ENCODE assay signal across 9 cellular contexts in the genomic region with DNA sequence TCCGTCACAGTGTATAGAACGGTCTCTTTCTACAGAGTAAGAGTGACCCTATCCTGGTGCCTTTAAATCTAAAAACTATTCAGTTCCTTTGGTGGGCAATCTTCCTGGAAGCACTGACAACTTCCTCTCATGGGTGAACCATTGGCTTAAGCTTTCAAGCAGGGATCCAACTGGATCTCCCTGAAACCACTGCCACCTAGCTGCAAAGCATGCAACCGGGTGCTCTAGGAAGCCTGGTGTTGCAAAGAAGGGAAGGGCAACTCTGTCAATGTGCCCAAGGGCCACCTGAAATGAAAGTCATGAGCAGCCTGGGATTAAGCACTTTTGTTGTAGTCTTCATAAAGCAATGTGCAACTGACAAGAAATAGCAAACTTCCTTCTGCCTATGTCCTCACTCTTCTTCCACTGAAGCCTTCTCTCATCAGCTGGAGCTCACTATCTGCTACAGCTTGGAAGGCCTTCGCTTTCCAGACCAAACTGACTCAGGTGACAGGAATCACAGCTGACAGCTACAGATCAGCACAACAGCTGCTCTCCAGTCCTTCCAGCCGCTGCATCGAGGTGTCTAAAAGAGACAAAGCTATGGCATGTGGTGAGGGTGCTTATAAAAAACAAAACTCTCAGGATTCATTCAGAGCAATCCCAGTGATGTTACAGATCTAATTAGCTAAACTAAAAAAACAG. TPM values are rescaled to one million over a fixed set of nuclear protein-coding genes. Genes with fewer than 3 reads are reported as not detected.
DNase-seq lines count a peak whose midpoint lies in the region; ATAC-seq, FAIRE-seq and TF ChIP-seq lines count a peak whose summit lies in the region.
"Had no signal": no experiment of that assay in that cellular context is flagged by ENCODE, and none has a peak within 500 bp of the region (broad histone marks: within the 10 kb centered on the region; RNA-seq: fewer than 3 reads in every experiment).

No MANE protein-coding gene starts in this region.

- no peaks in the 10 kb centered on the region for H3K4me1 Mint-ChIP-seq in HFFc6 (ENCODE audit: low read depth)
- peaks cover 2% of the 10 kb centered on the region for H3K4me1 Mint-ChIP-seq in activated CD4-positive, alpha-beta T cell treated with anti-CD3 and anti-CD28 coated beads, Interleukin-2, amount 10 ng/mL, durations not matched to agents 24 days and 14 days

- intact Hi-C loops in body of pancreas (cut with DNase I): no loop called here
- intact Hi-C loops in kidney (cut with DNase I): no loop called here
- intact Hi-C loops in activated CD4-positive, alpha-beta T cell treated with anti-CD3 and anti-CD28 coated beads, Interleukin-2, amount 10 ng/mL, durations not matched to agents 24 days and 14 days (cut with micrococcal nuclease): no loop called here

- no peak for TF ChIP-seq EP300 in upper lobe of left lung (IDR thresholded peaks at IDR 0.05)

- no peak overlapping the region for H3K4me3 Mint-ChIP-seq in HFFc6
- H3K4me3 Mint-ChIP-seq in activated CD4-positive, alpha-beta T cell treated with anti-CD3 and anti-CD28 coated beads, Interleukin-2, amount 10 ng/mL, durations not matched to agents 24 days and 14 days: no peak overlapping the region

- WGBS in body of pancreas, 2 donors: 81 to 96% methylated on average over 5 to 6 of the region's 6 CpGs
- 86 to 87% methylated on average over 6 of the region's 6 CpGs for WGBS in upper lobe of left lung, 2 donors

- H3K27ac ChIP-seq in body of pancreas: no peak overlapping the region
- no peak overlapping the region for H3K27ac ChIP-seq in kidney (ENCODE audit: low read depth in 2 of 2, low read length in 2 of 2)
- no peak overlapping the region for H3K27ac ChIP-seq in upper lobe of left lung
- H3K27ac ChIP-seq: coronary artery had no signal

- H3K4me1 ChIP-seq in body of pancreas (no peaks in the 10 kb centered on the region), kidney (ENCODE audit: control insufficient read depth in 1 of 2, insufficient read depth in 1 of 2, low read depth in 1 of 2, low read length in 2 of 2) (no peaks in the 10 kb centered on the region), upper lobe of left lung (no peaks in the 10 kb centered on the region)

- TF ChIP-seq POLR2A in body of pancreas (IDR thresholded peaks at IDR 0.05) (no peak), upper lobe of left lung (IDR thresholded peaks at IDR 0.05) (no peak)

- H3K9me3 Mint-ChIP-seq in HFFc6: no peaks in the 10 kb centered on the region
- peaks cover 4% of the 10 kb centered on the region for H3K9me3 Mint-ChIP-seq in activated CD4-positive, alpha-beta T cell treated with anti-CD3 and anti-CD28 coated beads, Interleukin-2, amount 10 ng/mL, durations not matched to agents 24 days and 14 days

- H3K36me3 ChIP-seq in body of pancreas (replicated peaks in 1 of 2; ENCODE audit: insufficient read depth in 1 of 2, low read depth in 2 of 2) (peaks cover 0 to 18% of the 10 kb centered on the region in 2 donors), kidney (ENCODE audit: control insufficient read depth in 1 of 2, insufficient read depth in 2 of 2, low read length in 2 of 2) (peaks cover 0 to 3% of the 10 kb centered on the region in 2 donors), upper lobe of left lung (peaks cover 0 to 80% (median 38%) of the 10 kb centered on the region in 4 donors)

- peaks cover 2% of the 10 kb centered on the region; the same call in 1 of the 2 replicates for H3K27me3 Mint-ChIP-seq in HFFc6 (ENCODE audit: insufficient read depth)
- no peaks in the 10 kb centered on the region for H3K27me3 Mint-ChIP-seq in activated CD4-positive, alpha-beta T cell treated with anti-CD3 and anti-CD28 coated beads, Interleukin-2, amount 10 ng/mL, durations not matched to agents 24 days and 14 days

- FAIRE-seq in kidney (lab: Jason Lieb, UNC): no peak

- H3K4me3 ChIP-seq in AG10803 (ENCODE audit: low read length) (no peak overlapping the region), body of pancreas (no peak overlapping the region), kidney (ENCODE audit: low read length in 2 of 2) (no peak overlapping the region), upper lobe of left lung (no peak overlapping the region)
- H3K4me3 ChIP-seq: coronary artery had no signal

- ATAC-seq in body of pancreas: peak; percentile 40
- no peak for ATAC-seq in HG02678 (IDR thresholded peaks at IDR 0.05; ENCODE audit: unreplicated experiment)
- no peak for ATAC-seq in upper lobe of left lung (ENCODE audit: low FRiP score in 2 of 2)

- no peak overlapping the region for H3K9ac ChIP-seq in kidney (ENCODE audit: low read length in 2 of 2)

- H3K27ac Mint-ChIP-seq in HFFc6: no peak overlapping the region
- no peak overlapping the region for H3K27ac Mint-ChIP-seq in activated CD4-positive, alpha-beta T cell treated with anti-CD3 and anti-CD28 coated beads, Interleukin-2, amount 10 ng/mL, durations not matched to agents 24 days and 14 days

- no peak for DNase-seq in AG10803 (ENCODE audit: low read depth)
- no peak for DNase-seq in HFFc6
- peak in 3 of 4 donors; percentile 27 to 53 (median 44) for DNase-seq in body of pancreas
- no peak for DNase-seq in kidney
- no peak for DNase-seq in activated CD4-positive, alpha-beta T cell treated with anti-CD3 and anti-CD28 coated beads, Interleukin-2, amount 10 ng/mL, durations not matched to agents 24 days and 14 days
- DNase-seq in effector CD4-positive, alpha-beta T cell: no peak
- DNase-seq in upper lobe of left lung: no peak

- no peaks in the 10 kb centered on the region for H3K27me3 ChIP-seq in body of pancreas
- no peaks in the 10 kb centered on the region for H3K27me3 ChIP-seq in upper lobe of left lung

- no peaks in the 10 kb centered on the region for H3K9me3 ChIP-seq in body of pancreas
- H3K9me3 ChIP-seq in kidney (ENCODE audit: control insufficient read depth in 1 of 2, low read length in 2 of 2): no peaks in the 10 kb centered on the region
- no peaks in the 10 kb centered on the region for H3K9me3 ChIP-seq in upper lobe of left lung

- TF ChIP-seq CTCF in AG10803 (conservative IDR thresholded peaks at IDR 0.05; ENCODE audit: low read length) (peak; percentile 32; the same call in 1 of the 2 replicates), HFFc6 (IDR thresholded peaks at IDR 0.05) (peak; percentile 63), body of pancreas (IDR thresholded peaks at IDR 0.05) (peak in 6 of 7 experiments; percentile 15 to 58 (median 34)), kidney (IDR thresholded peaks at IDR 0.05; ENCODE audit: borderline replicate concordance, extremely low read depth, insufficient read depth) (peak; percentile 57), upper lobe of left lung (IDR thresholded peaks at IDR 0.05) (peak in 3 of 6 experiments; percentile 14 to 22 (median 20))

- H3K36me3 Mint-ChIP-seq in HFFc6 (ENCODE audit: low read depth): peaks cover 23% of the 10 kb centered on the region; the same call in 1 of the 2 replicates
- peaks cover 23% of the 10 kb centered on the region for H3K36me3 Mint-ChIP-seq in activated CD4-positive, alpha-beta T cell treated with anti-CD3 and anti-CD28 coated beads, Interleukin-2, amount 10 ng/mL, durations not matched to agents 24 days and 14 days (ENCODE audit: low read depth)

RNA-seq across cellular contexts. Expression of a gene that starts 46.1 kb away (rescaled TPM):
- total RNA-seq in HFFc6 (2021; fragmentation: NEBNext Ultra II Directional; extraction: Animal tissue kit (Norgen Biotek cat#: 25700)): 10 to 100 TPM; 61.5 to 86.6 (median 67.9) TPM
- total RNA-seq in body of pancreas (10 to 100 TPM; 21.8 to 34.8 TPM), kidney (29.1 TPM), upper lobe of left lung (10 to 100 TPM; 17.8 to 45.6 (median 34.0) TPM)
- polyA plus RNA-seq in kidney (ENCODE audit: insufficient read depth, low read depth, low replicate concordance): 6.5 TPM
- total RNA-seq in activated CD4-positive, alpha-beta T cell treated with anti-CD3 and anti-CD28 coated beads, Interleukin-2, amount 10 ng/mL, durations not matched to agents 24 days and 14 days: 18.5 and 19.6 TPM in 2 replicates

RNA-seq across cellular contexts. Expression of a gene that starts 55.9 kb away (rescaled TPM):
- total RNA-seq in HFFc6 (2021; fragmentation: NEBNext Ultra II Directional; extraction: Animal tissue kit (Norgen Biotek cat#: 25700)): 1 to 10 TPM; 3.7 to 5.6 (median 4.8) TPM
- total RNA-seq in body of pancreas (10 to 100 TPM in 1 of 2 donors, 1 to 10 TPM in 1; 4.0 to 10.1 TPM), kidney (9.8 TPM), upper lobe of left lung (10 to 100 TPM in 2 of 6 donors, 1 to 10 TPM in 4; 8.3 to 19.1 (median 9.4) TPM)
- 2.5 TPM for polyA plus RNA-seq in kidney (ENCODE audit: insufficient read depth, low read depth, low replicate concordance)
- 4.4 and 5.7 TPM in 2 replicates for total RNA-seq in activated CD4-positive, alpha-beta T cell treated with anti-CD3 and anti-CD28 coated beads, Interleukin-2, amount 10 ng/mL, durations not matched to agents 24 days and 14 days

Comparison
In these comparisons a context has a peak if more than half of its experiments do, and no peak if none do; other contexts are left out.
1. DNase-seq: peak in body of pancreas (3 of 4); none in AG10803 (single experiment), HFFc6 (single experiment), kidney (single experiment), activated CD4-positive, alpha-beta T cell treated with anti-CD3 and anti-CD28 coated beads, Interleukin-2, amount 10 ng/mL, durations not matched to agents 24 days and 14 days (single experiment), effector CD4-positive, alpha-beta T cell (single experiment) and upper lobe of left lung (0 of 2).